Comparison of ENCODE assay signal across 27 cellular contexts in genomic region chr9:35594471-35594870, GRCh38. TPM values are rescaled to one million over a fixed set of nuclear protein-coding genes. Genes with fewer than 3 reads are reported as not detected.
"Had no signal": no experiment of that assay in that cellular context is flagged by ENCODE, and none has a peak within 500 bp of the region (broad histone marks: within the 10 kb centered on the region; RNA-seq: fewer than 3 reads in every experiment).

No MANE protein-coding gene starts in this region.

- H3K9ac ChIP-seq: neural progenitor cell, parathyroid adenoma had no signal

- H3K27ac ChIP-seq: neural progenitor cell, ovary, parathyroid adenoma, psoas muscle, right lobe of liver, sigmoid colon, stomach, thoracic aorta, thyroid gland, tibial nerve, upper lobe of right lung, uterus had no signal

- H2AFZ ChIP-seq: neural progenitor cell, parathyroid adenoma had no signal

- FAIRE-seq: small intestine had no signal

- H3K4me1 ChIP-seq: neural progenitor cell, parathyroid adenoma, psoas muscle, right lobe of liver, sigmoid colon, tibial nerve, upper lobe of right lung, uterus had no signal

- DNase-seq: natural killer cell; occipital lobe; ovary; posterior cingulate gyrus; psoas muscle; right cardiac atrium; right lobe of liver; sigmoid colon; small intestine; stimulated activated CD4-positive, alpha-beta T cell treated with anti-CD3 and anti-CD28 coated beads, Interleukin-15, amount 100 ng/mL, for 24 hours; stimulated activated CD4-positive, alpha-beta T cell treated with anti-CD3 and anti-CD28 coated beads, Interleukin-2, amount 100 ng/mL, for 24 hours; stimulated activated CD4-positive, alpha-beta T cell treated with anti-CD3 and anti-CD28 coated beads, Interleukin-2, amount 100 ng/mL, for 48 hours; stimulated activated CD4-positive, alpha-beta T cell treated with anti-CD3 and anti-CD28 coated beads, Interleukin-4, amount 100 ng/mL, for 24 hours; stimulated activated naive B cell treated with anti-CD40 and anti-IgM and Interleukin-4, amounts not matched to agents 10 μg/mL and 1 μg/mL and 100 μg/mL, for 72 hours; stimulated activated naive CD4-positive, alpha-beta T cell treated with Interleukin-2 at 50 U/mL for 16 hours; stomach; thyroid gland; upper lobe of right lung; uterus had no signal

- H3K4me2 ChIP-seq: neural progenitor cell had no signal

- H3K79me2 ChIP-seq: parathyroid adenoma had no signal

- H3K9me3 ChIP-seq: thyroid gland had no signal

- H3K27me3 ChIP-seq: neural progenitor cell, ovary, right lobe of liver, sigmoid colon, stomach, thyroid gland, tibial nerve, upper lobe of right lung, uterus had no signal

- H3K36me3 ChIP-seq: neural progenitor cell, ovary, right lobe of liver, sigmoid colon, thoracic aorta, thyroid gland, upper lobe of right lung, uterus had no signal

- H3K4me3 ChIP-seq: neural progenitor cell, ovary, psoas muscle, right lobe of liver, sigmoid colon, stomach, thoracic aorta, thyroid gland, tibial nerve, upper lobe of right lung, uterus had no signal

RNA-seq across cellular contexts. Expression of gene CD72, which starts 23.7 kb away (rescaled TPM):
- polyA plus RNA-seq: neural cell had no signal

RNA-seq across cellular contexts. Expression of gene SIT1, which starts 56.3 kb away (rescaled TPM):
- total RNA-seq: occipital lobe, progenitor cell of endocrine pancreas, renal cortical epithelial cell, temporal lobe had no signal
- polyA plus RNA-seq: neural cell had no signal
